ENCODE assay signal across 8 cellular contexts in the genomic region with DNA sequence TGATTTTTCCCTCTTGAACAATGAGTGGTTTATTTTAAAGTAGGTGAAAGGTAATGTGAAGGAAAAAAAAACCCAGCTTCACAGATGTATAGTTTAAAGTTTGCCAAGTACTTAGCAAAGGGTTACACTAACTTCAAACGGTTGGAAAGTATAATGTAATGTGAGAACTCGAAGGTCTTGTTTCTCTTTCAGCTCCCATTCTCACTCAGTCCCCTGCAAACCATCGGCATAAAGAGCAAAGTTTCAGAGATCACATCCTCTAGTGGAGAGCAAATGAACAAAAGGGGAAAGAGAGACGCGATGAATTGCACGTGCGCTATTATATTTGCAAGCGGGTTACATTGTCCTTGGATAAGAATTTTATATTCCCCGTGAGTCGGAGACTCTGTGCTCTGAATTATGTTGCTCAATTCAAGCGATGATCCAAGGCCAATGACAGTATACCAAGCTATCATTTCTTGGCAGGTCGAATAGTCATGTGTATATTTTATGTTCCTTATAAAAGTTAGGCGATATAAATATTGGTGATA. TPM values are rescaled to one million over a fixed set of nuclear protein-coding genes. Genes with fewer than 3 reads are reported as not detected.
DNase-seq lines count a peak whose midpoint lies in the region; ATAC-seq, FAIRE-seq and TF ChIP-seq lines count a peak whose summit lies in the region.

No MANE protein-coding gene starts in this region.

- peaks cover 3% of the 10 kb centered on the region for H3F3A ChIP-seq in neural progenitor cell (ENCODE audit: low read depth)

- H3K36me3 ChIP-seq in GM06990 (ENCODE audit: control insufficient read depth, insufficient read depth, low read length): no peaks in the 10 kb centered on the region
- H3K36me3 ChIP-seq in HUES48 (ENCODE audit: control insufficient read depth, insufficient read depth, low read length): no peaks in the 10 kb centered on the region
- H3K36me3 ChIP-seq in neural progenitor cell: no peaks in the 10 kb centered on the region

- H2AFZ ChIP-seq in neural progenitor cell (replicated peaks): no peak overlapping the region

- H3K27ac ChIP-seq in HUES48 (ENCODE audit: low read depth, low read length) (peak overlapping the region; percentile 68), neural progenitor cell (no peak overlapping the region)

- H3K27ac Mint-ChIP-seq in chondrocyte (ENCODE audit: unreplicated experiment) (no peak overlapping the region), neural progenitor cell (peak overlapping the region; percentile 6), T-helper 17 cell (no peak overlapping the region)

- H4K20me1 ChIP-seq in neural progenitor cell (ENCODE audit: low read depth): no peaks in the 10 kb centered on the region

- FAIRE-seq in D721Med (lab: Jason Lieb, UNC): no peak

- H3K9me3 ChIP-seq in HUES48 (ENCODE audit: control insufficient read depth, insufficient read depth, low read length) (no peaks in the 10 kb centered on the region), neural progenitor cell (ENCODE audit: low read depth) (no peaks in the 10 kb centered on the region), T-helper 17 cell (ENCODE audit: control insufficient read depth, low read length, poor library complexity, severe bottlenecking) (no peaks in the 10 kb centered on the region)

- H3K27me3 Mint-ChIP-seq in chondrocyte (ENCODE audit: low read depth) (no peaks in the 10 kb centered on the region), neural progenitor cell (ENCODE audit: insufficient read depth, low read depth) (peaks cover 10% of the 10 kb centered on the region), T-helper 17 cell (peaks cover 32% of the 10 kb centered on the region)

- no peaks in the 10 kb centered on the region for H3K79me2 ChIP-seq in neural progenitor cell (ENCODE audit: low read depth)

- H3K4me1 Mint-ChIP-seq in chondrocyte (ENCODE audit: low read depth) (peaks cover 36% of the 10 kb centered on the region), neural progenitor cell (peaks cover 21% of the 10 kb centered on the region), T-helper 17 cell (peaks cover 8% of the 10 kb centered on the region)

- TF ChIP-seq CTCF in GM06990 (IDR thresholded peaks at IDR 0.05; ENCODE audit: insufficient read depth, low read length, poor library complexity, severe bottlenecking) (peak; percentile 32), chondrocyte (IDR thresholded peaks at IDR 0.05) (peak; percentile 51), neural progenitor cell (IDR thresholded peaks at IDR 0.05) (no peak), D721Med (IDR thresholded peaks at IDR 0.05; ENCODE audit: insufficient read depth, missing control alignments) (no peak)

- H3K4me1 ChIP-seq in HUES48 (ENCODE audit: control insufficient read depth, insufficient read depth, low read length): peaks cover 25% of the 10 kb centered on the region
- H3K4me1 ChIP-seq in neural progenitor cell: peaks cover 19% of the 10 kb centered on the region

- H3K4me3 ChIP-seq in GM06990 (replicated peaks; ENCODE audit: low read depth, low read length) (no peak overlapping the region), HUES48 (ENCODE audit: low read depth, low read length) (peak overlapping the region; percentile 39), neural progenitor cell (no peak overlapping the region)

- DNase-seq in GM06990 (ENCODE audit: extremely low read depth, insufficient read length) (peak; percentile 29), chondrocyte (ENCODE audit: low spot score) (no peak), neural progenitor cell (ENCODE audit: low spot score) (no peak), CD1c-positive myeloid dendritic cell (ENCODE audit: extremely low spot score) (no peak), T-helper 17 cell (no peak), D721Med (ENCODE audit: insufficient read length, low spot score) (no peak)

- ATAC-seq in GM21528 (IDR thresholded peaks at IDR 0.05; ENCODE audit: low FRiP score, unreplicated experiment) (peak; percentile 86), T-helper 17 cell (no peak)

- peak overlapping the region; percentile 37 for H3K4me2 ChIP-seq in neural progenitor cell

- peak overlapping the region; percentile 5 for H3K4me3 Mint-ChIP-seq in chondrocyte (ENCODE audit: unreplicated experiment)
- no peak overlapping the region for H3K4me3 Mint-ChIP-seq in neural progenitor cell
- H3K4me3 Mint-ChIP-seq in T-helper 17 cell: no peak overlapping the region

- H3K9me3 Mint-ChIP-seq in chondrocyte (ENCODE audit: low read depth): no peaks in the 10 kb centered on the region
- H3K9me3 Mint-ChIP-seq in neural progenitor cell: no peaks in the 10 kb centered on the region

- H3K9ac ChIP-seq in HUES48 (ENCODE audit: low read depth, low read length) (no peak overlapping the region), neural progenitor cell (no peak overlapping the region)

- H3K27me3 ChIP-seq in GM06990 (replicated peaks; ENCODE audit: control insufficient read depth, insufficient read depth, low read length): no peaks in the 10 kb centered on the region
- no peaks in the 10 kb centered on the region for H3K27me3 ChIP-seq in HUES48 (ENCODE audit: control insufficient read depth, insufficient read depth, low read length)
- H3K27me3 ChIP-seq in neural progenitor cell: no peaks in the 10 kb centered on the region

- H3K36me3 Mint-ChIP-seq in chondrocyte (ENCODE audit: low read depth): no peaks in the 10 kb centered on the region
- no peaks in the 10 kb centered on the region for H3K36me3 Mint-ChIP-seq in neural progenitor cell
- H3K36me3 Mint-ChIP-seq in T-helper 17 cell (ENCODE audit: low read depth): peaks cover 2% of the 10 kb centered on the region

RNA-seq across cellular contexts. Expression of a gene that starts 37.6 kb away (rescaled TPM):
- 0.27 to 0.72 TPM (median 0.40 TPM) in 3 replicates for total RNA-seq in chondrocyte
- 0.09 TPM in 1 of 2 replicates, not detected in the other for total RNA-seq in neural progenitor cell (ENCODE audit: low replicate concordance)
- 100 to 1,000 TPM; 117 to 139 TPM for total RNA-seq in T-helper 17 cell

Comparison
In these comparisons a context has a peak if more than half of its experiments do, and no peak if none do; other contexts are left out.
1. CTCF ChIP-seq: peak in GM06990 (single experiment) and chondrocyte (single experiment); none in neural progenitor cell (single experiment) and D721Med (single experiment).
2. RNA of a gene that starts 37.6 kb away (total RNA-seq): 117 to 139 TPM in T-helper 17 cell; 0.27 to 0.72 TPM in chondrocyte and 0.09 TPM in neural progenitor cell; every median in the first group is over 10 times any median in the second.